Comparison of ENCODE assay signal across 30 cellular contexts in the genomic region with DNA sequence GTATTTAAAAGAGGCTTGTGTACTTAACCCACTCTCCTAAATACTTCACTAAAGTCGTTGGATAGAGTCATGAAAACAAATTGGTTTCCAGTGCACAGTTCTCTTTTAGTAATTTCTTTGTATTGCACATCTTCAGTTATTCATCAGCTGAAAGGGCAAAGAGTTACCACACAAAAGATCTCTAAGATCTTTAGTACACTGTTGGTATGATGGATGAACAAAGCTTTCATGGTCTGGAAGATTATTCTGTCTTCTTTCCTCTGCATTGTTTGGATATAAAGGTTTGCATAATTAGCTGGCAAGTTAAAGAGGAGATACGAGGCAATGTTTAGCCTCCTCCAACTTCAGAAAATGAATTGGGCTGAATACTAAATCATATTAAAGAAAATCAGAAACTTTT. TPM values are rescaled to one million over a fixed set of nuclear protein-coding genes. Genes with fewer than 3 reads are reported as not detected.
"Had no signal": no experiment of that assay in that cellular context is flagged by ENCODE, and none has a peak within 500 bp of the region (broad histone marks: within the 10 kb centered on the region; RNA-seq: fewer than 3 reads in every experiment).

No MANE protein-coding gene starts in this region.

- H3K9me3 ChIP-seq: adrenal gland, ascending aorta, breast epithelium, colonic mucosa, gastroesophageal sphincter had no signal

- H3K36me3 ChIP-seq: adrenal gland, ascending aorta, breast epithelium, cardiac muscle cell, colonic mucosa, gastroesophageal sphincter, heart right ventricle had no signal

- DNase-seq: activated CD4-positive, alpha-beta memory T cell treated with anti-CD3 and anti-CD28 coated beads for 36 hours; activated CD4-positive, alpha-beta T cell treated with anti-CD3 and anti-CD28 coated beads for 36 hours; activated CD4-positive, alpha-beta T cell treated with anti-CD3 and anti-CD28 coated beads, Interleukin-2, amount 10 ng/mL, durations not matched to agents 24 days and 14 days; activated CD4-positive, CD25-positive, alpha-beta regulatory T cell; activated CD4-positive, CD25-positive, alpha-beta regulatory T cell treated with anti-CD3 and anti-CD28 coated beads, Interleukin-2, amount 50 U/mL, for 72 hours; activated CD8-positive, alpha-beta memory T cell treated with anti-CD3 and anti-CD28 coated beads, Interleukin-2, amount 10 ng/mL, durations not matched to agents 7 days and 5 days; activated CD8-positive, alpha-beta memory T cell treated with anti-CD3 and anti-CD28 coated beads, Interleukin-2, amount 50 U/mL, for 4 hours; activated CD8-positive, alpha-beta T cell treated with anti-CD3 and anti-CD28 coated beads, Interleukin-2, amount 10 ng/mL, durations not matched to agents 7 days and 5 days; activated effector memory CD4-positive, alpha-beta T cell treated with anti-CD3 and anti-CD28 coated beads, Interleukin-2, amount 50 U/mL, for 16 hours; activated naive CD4-positive, alpha-beta T cell treated with anti-CD3 and anti-CD28 coated beads for 36 hours; activated naive CD8-positive, alpha-beta T cell treated with anti-CD3 and anti-CD28 coated beads for 36 hours; activated naive CD8-positive, alpha-beta T cell treated with anti-CD3 and anti-CD28 coated beads, Interleukin-2, amount 50 U/mL, for 24 hours; activated T-cell treated with anti-CD3 and anti-CD28 coated beads, Interleukin-2, amount 50 U/mL, for 1 hour; activated T-cell treated with anti-CD3 and anti-CD28 coated beads, Interleukin-2, amount 50 U/mL, for 48 hours; adrenal gland; central memory CD4-positive, alpha-beta T cell; cerebellar nuclear complex; colonic mucosa; effector CD8-positive, alpha-beta T cell; foreskin keratinocyte; heart right ventricle; T-helper 17 cell had no signal

- H3K4me1 ChIP-seq: adrenal gland, ascending aorta, breast epithelium, colonic mucosa, foreskin keratinocyte, heart right ventricle had no signal

- H3K27me3 ChIP-seq: adrenal gland, ascending aorta, breast epithelium, cardiac muscle cell, colonic mucosa, foreskin keratinocyte, gastroesophageal sphincter, heart right ventricle, hepatocyte had no signal

- H3K27ac ChIP-seq: adrenal gland, ascending aorta, breast epithelium, cardiac muscle cell, colonic mucosa, foreskin keratinocyte, heart right ventricle, hepatocyte had no signal

- H3K4me3 ChIP-seq: adrenal gland, ascending aorta, breast epithelium, cardiac muscle cell, colonic mucosa, gastroesophageal sphincter, heart right ventricle, hepatocyte had no signal

RNA-seq across cellular contexts. Expression of gene BCHE, which starts 40.5 kb away (rescaled TPM):
- total RNA-seq: activated CD4-positive, alpha-beta memory T cell treated with anti-CD3 and anti-CD28 coated beads for 36 hours; activated CD4-positive, alpha-beta T cell treated with anti-CD3 and anti-CD28 coated beads for 36 hours; activated CD4-positive, alpha-beta T cell treated with anti-CD3 and anti-CD28 coated beads, Interleukin-2, amount 10 ng/mL, durations not matched to agents 24 days and 14 days; activated CD8-positive, alpha-beta memory T cell treated with anti-CD3 and anti-CD28 coated beads for 36 hours; activated CD8-positive, alpha-beta memory T cell treated with anti-CD3 and anti-CD28 coated beads, Interleukin-2, amount 10 ng/mL, durations not matched to agents 7 days and 5 days; activated CD8-positive, alpha-beta T cell treated with anti-CD3 and anti-CD28 coated beads, Interleukin-2, amount 10 ng/mL, durations not matched to agents 7 days and 5 days; activated naive CD4-positive, alpha-beta T cell treated with anti-CD3 and anti-CD28 coated beads for 36 hours; activated naive CD8-positive, alpha-beta T cell treated with anti-CD3 and anti-CD28 coated beads for 36 hours; activated T-helper 1 cell treated with anti-CD3 and anti-CD28 coated beads, Interleukin-12 subunit alpha, Interleukin-12 subunit beta, Interleukin-2, Interleukin-4 antibody, amounts not matched to agents 30 ng/mL and 10 ng/mL and 1 ng/mL, durations not matched to agents 14 hours and 24 hours and 36 hours; activated T-helper 2 cell treated with anti-CD3 and anti-CD28 coated beads, Interferon-gamma antibody, Interleukin-2, Interleukin-4, amounts not matched to agents 10 μg/mL and 5 μg/mL and 100 μg/mL, durations not matched to agents 14 hours and 24 hours and 36 hours; ascending aorta; T-helper 17 cell had no signal
